ENCODE assay signal across 8 cellular contexts in genomic region chr20:10447028-10447427, GRCh38. TPM values are rescaled to one million over a fixed set of nuclear protein-coding genes. Genes with fewer than 3 reads are reported as not detected.
A peak's percentile ranks its signal among the peaks of the same experiment; 100 is the strongest.
DNase-seq lines count a peak whose midpoint lies in the region; ATAC-seq and TF ChIP-seq lines count a peak whose summit lies in the region.

No MANE protein-coding gene starts in this region.

- ATAC-seq in GM21786 (IDR thresholded peaks at IDR 0.05; ENCODE audit: unreplicated experiment) (peak; percentile 100), heart right ventricle (no peak)

- WGBS in heart right ventricle, 2 donors = 60 to 70% methylated on average over 3 of the region's 3 CpGs

- TF ChIP-seq CTCF in GM12864 (IDR thresholded peaks at IDR 0.05; ENCODE audit: low read depth, low read length, missing control alignments) (no peak), cardiac fibroblast (IDR thresholded peaks at IDR 0.05; ENCODE audit: low read depth, low read length) (no peak), heart right ventricle (IDR thresholded peaks at IDR 0.05) (no peak)

- H3K4me1 ChIP-seq in heart right ventricle = peaks cover 0 to 12% (median 0%) of the 10 kb centered on the region in 9 donors

- intact Hi-C loops in heart right ventricle (cut with DNase I) = no loop called here

- H3K36me3 ChIP-seq in heart right ventricle = no peaks in the 10 kb centered on the region

- peak; percentile 84 for DNase-seq in GM12864 (ENCODE audit: low read depth)
- DNase-seq in Jurkat, Clone E6-1 (ENCODE audit: low read depth, low spot score) = peak; percentile 83
- peak; percentile 23 for DNase-seq in T follicular helper cell (ENCODE audit: low read depth)
- DNase-seq in cardiac fibroblast (ENCODE audit: low read depth in 2 of 2) = peak; percentile 61 to 72
- peak; percentile 40 to 59 for DNase-seq in stimulated activated CD4-positive, alpha-beta T cell treated with anti-CD3 and anti-CD28 coated beads, Interleukin-2, amount 100 ng/mL, for 24 hours
- DNase-seq in C1 segment of cervical spinal cord (lab: John Stamatoyannopoulos, UW) = no peak
- DNase-seq in heart right ventricle = no peak

- H3K9me3 ChIP-seq in heart right ventricle = no peaks in the 10 kb centered on the region

- H3K4me3 ChIP-seq in GM12864 (ENCODE audit: low read depth, low read length) = no peak overlapping the region
- peak overlapping the region; percentile 5 for H3K4me3 ChIP-seq in Jurkat, Clone E6-1 (ENCODE audit: low read length)
- no peak overlapping the region for H3K4me3 ChIP-seq in cardiac fibroblast (replicated peaks in 1 of 2; ENCODE audit: low read depth in 2 of 2, low read length in 2 of 2)
- H3K4me3 ChIP-seq in heart right ventricle = no peak overlapping the region

- no peaks in the 10 kb centered on the region for H3K27me3 ChIP-seq in heart right ventricle

- peak overlapping the region in 1 of 10 donors; percentile 4 for H3K27ac ChIP-seq in heart right ventricle

RNA-seq across cellular contexts. Expression of gene SLX4IP, which starts 11.9 kb away (rescaled TPM):
- 2.6 TPM for polyA plus RNA-seq in Jurkat, Clone E6-1 (2012; ENCODE audit: insufficient read depth, insufficient read length)
- 1 to 10 TPM; 1.6 to 3.1 (median 2.6) TPM for total RNA-seq in heart right ventricle
- 1 to 10 TPM in 1 of 2 donors, under 1 TPM in 1; 0.71 to 2.8 TPM for polyA plus RNA-seq in heart right ventricle

RNA-seq across cellular contexts. Expression of gene MKKS, which starts 13.0 kb away (rescaled TPM):
- 15.2 TPM for polyA plus RNA-seq in Jurkat, Clone E6-1 (2012; ENCODE audit: insufficient read depth, insufficient read length)
- total RNA-seq in heart right ventricle = 10 to 100 TPM; 14.1 to 30.7 (median 19.4) TPM
- 10 to 100 TPM; 13.6 to 24.8 TPM for polyA plus RNA-seq in heart right ventricle

Comparison
In these comparisons a context has a peak if more than half of its experiments do, and no peak if none do; other contexts are left out.
1. DNase-seq: peak in GM12864 (single experiment), Jurkat, Clone E6-1 (single experiment), T follicular helper cell (single experiment), cardiac fibroblast (2 of 2) and stimulated activated CD4-positive, alpha-beta T cell treated with anti-CD3 and anti-CD28 coated beads, Interleukin-2, amount 100 ng/mL, for 24 hours (2 of 2); none in C1 segment of cervical spinal cord (0 of 14) and heart right ventricle (0 of 2).